Comparison of ENCODE assay signal across 15 cellular contexts in the genomic region with DNA sequence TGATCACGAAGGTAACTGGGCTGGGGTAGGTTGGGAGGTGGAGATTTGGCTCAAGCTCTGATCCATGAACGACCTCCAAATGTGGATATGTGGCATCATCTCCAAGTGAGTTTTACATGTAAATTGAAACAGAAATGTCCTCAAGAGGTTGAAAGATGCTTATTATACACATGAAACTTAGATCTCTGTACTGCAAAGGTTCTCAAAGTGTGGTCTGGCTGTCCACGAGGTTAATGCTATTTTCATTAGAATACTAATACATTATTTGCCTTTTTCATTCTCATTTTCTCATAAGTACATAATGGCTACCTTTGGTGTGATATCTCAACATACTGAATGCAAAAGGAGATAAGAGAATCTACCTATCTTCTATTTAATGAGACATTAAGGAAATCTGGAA.
DNase-seq lines count a peak whose midpoint lies in the region; ATAC-seq and TF ChIP-seq lines count a peak whose summit lies in the region.
"Had no signal": no experiment of that assay in that cellular context is flagged by ENCODE, and none has a peak within 500 bp of the region (broad histone marks: within the 10 kb centered on the region; RNA-seq: fewer than 3 reads in every experiment).

No MANE protein-coding gene starts in this region.

- DNase-seq in GM12865 (ENCODE audit: low read depth) (peak; percentile 0), MV-4-11 (lab: John Stamatoyannopoulos, UW) (no peak)
- DNase-seq in activated T-cell treated with anti-CD3 and anti-CD28 coated beads, Interleukin-2, amount 50 U/mL, for 48 hours: no peak
- no peak for DNase-seq in effector CD8-positive, alpha-beta T cell (lab: John Stamatoyannopoulos, UW)
- DNase-seq: 8988T; AML-193; Caco-2; CD8-positive, alpha-beta memory T cell; DND-41; GDM1 had no signal

- H3K4me3 ChIP-seq in GM12865 (ENCODE audit: low read depth, low read length): no peak overlapping the region
- H3K4me3 ChIP-seq: BLaER1, HAP-1 had no signal

- TF ChIP-seq CTCF in GM12865 (IDR thresholded peaks at IDR 0.05; ENCODE audit: insufficient read depth, low read depth, low read length, missing control alignments): no peak

- peak; percentile 69 for ATAC-seq in GM19351 (IDR thresholded peaks at IDR 0.05; ENCODE audit: unreplicated experiment)
- peak; percentile 59 for ATAC-seq in HG02798 (IDR thresholded peaks at IDR 0.05; ENCODE audit: poor library complexity, unreplicated experiment)
- ATAC-seq in HG03439 (IDR thresholded peaks at IDR 0.05; ENCODE audit: unreplicated experiment): peak; percentile 56
